Comparison of ENCODE assay signal across 11 cellular contexts in genomic region chr12:121634836-121635235, GRCh38. TPM values are rescaled to one million over a fixed set of nuclear protein-coding genes. Genes with fewer than 3 reads are reported as not detected.
DNase-seq lines count a peak whose midpoint lies in the region; ATAC-seq and TF ChIP-seq lines count a peak whose summit lies in the region.
"Had no signal": no experiment of that assay in that cellular context is flagged by ENCODE, and none has a peak within 500 bp of the region (broad histone marks: within the 10 kb centered on the region; RNA-seq: fewer than 3 reads in every experiment).

No MANE protein-coding gene starts in this region.

- TF ChIP-seq EP300 in suprapubic skin (IDR thresholded peaks at IDR 0.05) = no peak

- POLR2A ChIA-PET in naive thymus-derived CD4-positive, alpha-beta T cell (lab: Charles Lee) = interaction anchor here (0.6 to 6.9 kb wide), 8 partner anchors 8 to 167 kb away, joined by 3 to 74 read pairs (median 3); partner anchors contain the start of genes MORN3 and ORAI1

- H3K36me3 Mint-ChIP-seq in activated naive CD4-positive, alpha-beta T cell treated with anti-CD3 and anti-CD28 coated beads for 36 hours (ENCODE audit: low read depth) = peaks cover 22% of the 10 kb centered on the region
- H3K36me3 Mint-ChIP-seq in activated T-helper 17 cell treated with anti-CD3 and anti-CD28 coated beads, Interleukin-2, amount 50 U/mL, for 72 hours (ENCODE audit: low read depth) = peaks cover 47% of the 10 kb centered on the region
- H3K36me3 Mint-ChIP-seq in naive thymus-derived CD4-positive, alpha-beta T cell = peaks cover 0 to 29% (median 11%) of the 10 kb centered on the region in 5 donors

- peaks cover 72% of the 10 kb centered on the region for H3K4me1 Mint-ChIP-seq in activated naive CD4-positive, alpha-beta T cell treated with anti-CD3 and anti-CD28 coated beads for 36 hours (ENCODE audit: low read depth)
- H3K4me1 Mint-ChIP-seq in activated T-helper 17 cell treated with anti-CD3 and anti-CD28 coated beads, Interleukin-2, amount 50 U/mL, for 72 hours = peaks cover 35% of the 10 kb centered on the region
- H3K4me1 Mint-ChIP-seq in naive thymus-derived CD4-positive, alpha-beta T cell = peaks cover 57 to 83% (median 73%) of the 10 kb centered on the region in 7 donors

- peaks cover 0 to 17% (median 0%) of the 10 kb centered on the region in 3 experiments for H3K36me3 ChIP-seq in naive thymus-derived CD4-positive, alpha-beta T cell (ENCODE audit: control insufficient read depth in 2 of 3, insufficient read depth in 3 of 3, low read length in 3 of 3)
- H3K36me3 ChIP-seq in suprapubic skin = no peaks in the 10 kb centered on the region
- no peaks in the 10 kb centered on the region for H3K36me3 ChIP-seq in esophagus squamous epithelium

- H3K27me3 Mint-ChIP-seq in activated naive CD4-positive, alpha-beta T cell treated with anti-CD3 and anti-CD28 coated beads for 36 hours (ENCODE audit: low read depth) = no peaks in the 10 kb centered on the region
- H3K27me3 Mint-ChIP-seq in activated T-helper 17 cell treated with anti-CD3 and anti-CD28 coated beads, Interleukin-2, amount 50 U/mL, for 72 hours = no peaks in the 10 kb centered on the region
- H3K27me3 Mint-ChIP-seq in naive thymus-derived CD4-positive, alpha-beta T cell = no peaks in the 10 kb centered on the region
- H3K27me3 Mint-ChIP-seq: brain had no signal

- ATAC-seq in activated T-helper 17 cell treated with anti-CD3 and anti-CD28 coated beads, Interleukin-2, amount 50 U/mL, for 72 hours (replicated peaks) = no peak
- no peak for ATAC-seq in naive thymus-derived CD4-positive, alpha-beta T cell
- ATAC-seq in HG03159 (IDR thresholded peaks at IDR 0.05; ENCODE audit: unreplicated experiment) = no peak
- ATAC-seq: Panc1 had no signal

- peaks cover 60 to 76% of the 10 kb centered on the region in 2 donors for H3K4me1 ChIP-seq in naive thymus-derived CD4-positive, alpha-beta T cell (ENCODE audit: control insufficient read depth in 2 of 2, insufficient read depth in 2 of 2, low read length in 2 of 2)
- H3K4me1 ChIP-seq in suprapubic skin = peaks cover 52% of the 10 kb centered on the region
- H3K4me1 ChIP-seq in esophagus squamous epithelium = peaks cover 16 to 64% (median 34%) of the 10 kb centered on the region in 3 donors

- DNase-seq in activated naive CD4-positive, alpha-beta T cell treated with anti-CD3 and anti-CD28 coated beads for 36 hours = no peak
- no peak for DNase-seq in activated naive CD4-positive, alpha-beta T cell (lab: John Stamatoyannopoulos, UW)
- DNase-seq in naive thymus-derived CD4-positive, alpha-beta T cell = no peak
- no peak for DNase-seq in suprapubic skin (ENCODE audit: low spot score in 2 of 2)
- no peak for DNase-seq in DMS153 treated with DMSO at 0.1 percent for 48 hours (lab: John Stamatoyannopoulos, UW; ENCODE audit: unreplicated experiment)
- no peak for DNase-seq in esophagus squamous epithelium (lab: John Stamatoyannopoulos, UW)
- DNase-seq: NCI-H1930 had no signal

- intact Hi-C loops in activated naive CD4-positive, alpha-beta T cell treated with anti-CD3 and anti-CD28 coated beads for 36 hours (cut with micrococcal nuclease) = no loop called here
- intact Hi-C loops in naive thymus-derived CD4-positive, alpha-beta T cell (cut with micrococcal nuclease) = no loop called here
- intact Hi-C loops in esophagus squamous epithelium (cut with DNase I) = no loop called here

- H3K27me3 ChIP-seq in naive thymus-derived CD4-positive, alpha-beta T cell (ENCODE audit: control insufficient read depth in 2 of 2, insufficient read depth in 2 of 2, low read length in 2 of 2) = no peaks in the 10 kb centered on the region
- H3K27me3 ChIP-seq in suprapubic skin (no peaks in the 10 kb centered on the region), esophagus squamous epithelium (no peaks in the 10 kb centered on the region)

- peak overlapping the region; percentile 29 for H3K4me3 Mint-ChIP-seq in activated naive CD4-positive, alpha-beta T cell treated with anti-CD3 and anti-CD28 coated beads for 36 hours
- H3K4me3 Mint-ChIP-seq in activated T-helper 17 cell treated with anti-CD3 and anti-CD28 coated beads, Interleukin-2, amount 50 U/mL, for 72 hours = peak overlapping the region; percentile 37
- H3K4me3 Mint-ChIP-seq in naive thymus-derived CD4-positive, alpha-beta T cell = peak overlapping the region; percentile 33 to 79 (median 64)
- H3K4me3 Mint-ChIP-seq: brain had no signal

- TF ChIP-seq POLR2A in suprapubic skin (IDR thresholded peaks at IDR 0.05) (no peak), esophagus squamous epithelium (IDR thresholded peaks at IDR 0.05) (no peak)

- peak overlapping the region; percentile 62 for H3K27ac Mint-ChIP-seq in activated naive CD4-positive, alpha-beta T cell treated with anti-CD3 and anti-CD28 coated beads for 36 hours
- H3K27ac Mint-ChIP-seq in activated T-helper 17 cell treated with anti-CD3 and anti-CD28 coated beads, Interleukin-2, amount 50 U/mL, for 72 hours = peak overlapping the region; percentile 78
- peak overlapping the region; percentile 69 to 96 (median 88) for H3K27ac Mint-ChIP-seq in naive thymus-derived CD4-positive, alpha-beta T cell

- no peaks in the 10 kb centered on the region for H3K9me3 Mint-ChIP-seq in activated naive CD4-positive, alpha-beta T cell treated with anti-CD3 and anti-CD28 coated beads for 36 hours
- no peaks in the 10 kb centered on the region for H3K9me3 Mint-ChIP-seq in activated T-helper 17 cell treated with anti-CD3 and anti-CD28 coated beads, Interleukin-2, amount 50 U/mL, for 72 hours
- H3K9me3 Mint-ChIP-seq in naive thymus-derived CD4-positive, alpha-beta T cell = no peaks in the 10 kb centered on the region
- H3K9me3 Mint-ChIP-seq: brain had no signal

- WGBS in suprapubic skin = 63% methylated on average over 8 of the region's 13 CpGs
- 80 to 95% methylated on average over 5 to 7 of the region's 13 CpGs for WGBS in esophagus squamous epithelium, 2 donors

- peak overlapping the region; percentile 62 for H3K27ac ChIP-seq in naive thymus-derived CD4-positive, alpha-beta T cell (ENCODE audit: low read depth, low read length)
- peak overlapping the region; percentile 82 for H3K27ac ChIP-seq in suprapubic skin
- H3K27ac ChIP-seq in esophagus squamous epithelium = peak overlapping the region in 2 of 4 donors; percentile 29 to 34

- CTCF ChIA-PET in activated naive CD4-positive, alpha-beta T cell treated with anti-CD3 and anti-CD28 coated beads for 36 hours (lab: Charles Lee) = interaction anchor here (1.6 to 3.9 kb wide), 4 partner anchors 7 to 82 kb away, joined by 6 to 23 read pairs (median 6); partner anchors contain the start of genes MORN3 and ORAI1
- CTCF ChIA-PET in naive thymus-derived CD4-positive, alpha-beta T cell (lab: Charles Lee) = interaction anchor here (1.0 to 3.8 kb wide), 3 partner anchors 9 to 34 kb away, joined by 4 to 23 read pairs (median 18); partner anchors contain the start of genes MORN3 and ORAI1

- no peak for TF ChIP-seq CTCF in suprapubic skin (IDR thresholded peaks at IDR 0.05)
- no peak for TF ChIP-seq CTCF in esophagus squamous epithelium (IDR thresholded peaks at IDR 0.05)

- no peaks in the 10 kb centered on the region for H3K9me3 ChIP-seq in naive thymus-derived CD4-positive, alpha-beta T cell (ENCODE audit: control insufficient read depth in 2 of 3, low read length in 3 of 3)
- H3K9me3 ChIP-seq in suprapubic skin (no peaks in the 10 kb centered on the region), esophagus squamous epithelium (no peaks in the 10 kb centered on the region)

- no peak overlapping the region for H3K4me3 ChIP-seq in naive thymus-derived CD4-positive, alpha-beta T cell (ENCODE audit: low read length)
- H3K4me3 ChIP-seq in suprapubic skin = no peak overlapping the region
- H3K4me3 ChIP-seq in esophagus squamous epithelium = no peak overlapping the region

RNA-seq across cellular contexts. Expression of gene ORAI1, which starts 8.5 kb away (rescaled TPM):
- total RNA-seq in activated naive CD4-positive, alpha-beta T cell treated with anti-CD3 and anti-CD28 coated beads for 36 hours = 10 to 100 TPM; 21.1 to 21.8 TPM
- 10 to 100 TPM; 24.0 to 31.3 TPM for total RNA-seq in activated T-helper 17 cell treated with anti-CD3 and anti-CD28 coated beads, Interleukin-2, amount 50 U/mL, for 72 hours
- total RNA-seq in naive thymus-derived CD4-positive, alpha-beta T cell = 10 to 100 TPM; 34.4 to 73.5 (median 50.6) TPM
- polyA plus RNA-seq in naive thymus-derived CD4-positive, alpha-beta T cell = 100 to 1,000 TPM; 180 to 256 TPM
- total RNA-seq in suprapubic skin (10 to 100 TPM; 56.5 to 81.4 (median 71.4) TPM), esophagus squamous epithelium (1 to 10 TPM; 4.4 to 7.9 (median 7.0) TPM)

RNA-seq across cellular contexts. Expression of gene MORN3, which starts 34.6 kb away (rescaled TPM):
- 1 to 10 TPM; 2.6 to 2.9 TPM for total RNA-seq in activated naive CD4-positive, alpha-beta T cell treated with anti-CD3 and anti-CD28 coated beads for 36 hours
- total RNA-seq in activated T-helper 17 cell treated with anti-CD3 and anti-CD28 coated beads, Interleukin-2, amount 50 U/mL, for 72 hours = 1 to 10 TPM; 1.4 to 2.5 TPM
- 10 to 100 TPM in 2 of 5 experiments, 1 to 10 TPM in 3; 2.3 to 19.2 (median 9.6) TPM for total RNA-seq in naive thymus-derived CD4-positive, alpha-beta T cell
- 1 to 10 TPM; 2.3 to 8.7 TPM for polyA plus RNA-seq in naive thymus-derived CD4-positive, alpha-beta T cell
- total RNA-seq in suprapubic skin = 1 to 10 TPM; 1.5 to 4.5 (median 2.6) TPM
- under 1 TPM in 2 of 4 donors, not detected in 2; 0.09 to 0.13 TPM for total RNA-seq in esophagus squamous epithelium

RNA-seq across cellular contexts. Expression of gene KDM2B, which starts 54.0 kb away (rescaled TPM):
- 10 to 100 TPM; 22.7 to 23.8 TPM for total RNA-seq in activated naive CD4-positive, alpha-beta T cell treated with anti-CD3 and anti-CD28 coated beads for 36 hours
- 10 to 100 TPM; 64.2 to 76.4 TPM for total RNA-seq in activated T-helper 17 cell treated with anti-CD3 and anti-CD28 coated beads, Interleukin-2, amount 50 U/mL, for 72 hours
- 10 to 100 TPM; 66.4 to 91.7 (median 80.7) TPM for total RNA-seq in naive thymus-derived CD4-positive, alpha-beta T cell
- polyA plus RNA-seq in naive thymus-derived CD4-positive, alpha-beta T cell = 10 to 100 TPM; 12.6 to 22.5 TPM
- total RNA-seq in suprapubic skin = 10 to 100 TPM; 47.8 to 53.7 (median 50.4) TPM
- total RNA-seq in esophagus squamous epithelium = 10 to 100 TPM; 20.7 to 26.3 (median 23.9) TPM
